ENCODE assay signal across 15 cellular contexts in genomic region chr10:107165007-107165406, GRCh38. TPM values are rescaled to one million over a fixed set of nuclear protein-coding genes. Genes with fewer than 3 reads are reported as not detected.
A peak's percentile ranks its signal among the peaks of the same experiment; 100 is the strongest.
DNase-seq lines count a peak whose midpoint lies in the region; ATAC-seq and TF ChIP-seq lines count a peak whose summit lies in the region.
"Had no signal": no experiment of that assay in that cellular context is flagged by ENCODE, and none has a peak within 500 bp of the region (broad histone marks: within the 10 kb centered on the region; RNA-seq: fewer than 3 reads in every experiment).

No MANE protein-coding gene starts in this region.

- no peak for ATAC-seq in Right ventricle myocardium superior (ENCODE audit: poor library complexity)
- ATAC-seq in upper lobe of left lung (ENCODE audit: low FRiP score in 2 of 2), result no peak
- ATAC-seq in left colon, result no peak
- no peak for ATAC-seq in lower lobe of right lung

- H3K9me3 ChIP-seq in cardiac muscle cell (ENCODE audit: low read depth) (no peaks in the 10 kb centered on the region), upper lobe of left lung (no peaks in the 10 kb centered on the region), lower lobe of right lung (no peaks in the 10 kb centered on the region)

- peak overlapping the region; percentile 88 for H3K4me3 Mint-ChIP-seq in nephron progenitor cell
- H3K4me3 Mint-ChIP-seq: activated CD4-positive, alpha-beta memory T cell treated with anti-CD3 and anti-CD28 coated beads for 36 hours; activated naive CD4-positive, alpha-beta T cell treated with anti-CD3 and anti-CD28 coated beads, Interleukin-2, amount 10 ng/mL, durations not matched to agents 7 days and 5 days had no signal

- no peaks in the 10 kb centered on the region for H3K36me3 Mint-ChIP-seq in nephron progenitor cell (ENCODE audit: low read depth)
- H3K36me3 Mint-ChIP-seq: activated naive CD4-positive, alpha-beta T cell treated with anti-CD3 and anti-CD28 coated beads, Interleukin-2, amount 10 ng/mL, durations not matched to agents 7 days and 5 days had no signal

- H3K4me3 ChIP-seq in cardiac muscle cell (peak overlapping the region; percentile 60), epithelial cell of proximal tubule (ENCODE audit: low read depth, low read length) (peak overlapping the region; percentile 33), upper lobe of left lung (peak overlapping the region in 3 of 4 donors; percentile 22 to 38 (median 37)), lower lobe of right lung (no peak overlapping the region)

- TF ChIP-seq EP300 in upper lobe of left lung (IDR thresholded peaks at IDR 0.05), result no peak

- TF ChIP-seq CTCF in cardiac muscle cell (IDR thresholded peaks at IDR 0.05; ENCODE audit: low read depth, low read length) (no peak), epithelial cell of proximal tubule (conservative IDR thresholded peaks at IDR 0.05; ENCODE audit: low read depth, low read length) (no peak), nephron progenitor cell (IDR thresholded peaks at IDR 0.05) (no peak), upper lobe of left lung (IDR thresholded peaks at IDR 0.05) (no peak), lower lobe of right lung (IDR thresholded peaks at IDR 0.05) (no peak)

- no peaks in the 10 kb centered on the region for H3K9me3 Mint-ChIP-seq in nephron progenitor cell
- H3K9me3 Mint-ChIP-seq: activated naive CD4-positive, alpha-beta T cell treated with anti-CD3 and anti-CD28 coated beads, Interleukin-2, amount 10 ng/mL, durations not matched to agents 7 days and 5 days had no signal

- H3K4me1 ChIP-seq in cardiac muscle cell (ENCODE audit: low read depth), result peaks cover 19% of the 10 kb centered on the region
- peaks cover 0 to 11% (median 2%) of the 10 kb centered on the region in 4 donors for H3K4me1 ChIP-seq in upper lobe of left lung
- H3K4me1 ChIP-seq in lower lobe of right lung, result no peaks in the 10 kb centered on the region

- peaks cover 13% of the 10 kb centered on the region for H3K4me1 Mint-ChIP-seq in nephron progenitor cell
- H3K4me1 Mint-ChIP-seq: activated naive CD4-positive, alpha-beta T cell treated with anti-CD3 and anti-CD28 coated beads, Interleukin-2, amount 10 ng/mL, durations not matched to agents 7 days and 5 days had no signal

- intact Hi-C loops in Right ventricle myocardium superior (cut with DNase I) (no loop called here), left colon (cut with DNase I, micrococcal nuclease) (no loop called here), lower lobe of right lung (cut with DNase I) (no loop called here)

- no peak for TF ChIP-seq POLR2A in upper lobe of left lung (IDR thresholded peaks at IDR 0.05)

- H3K36me3 ChIP-seq in cardiac muscle cell, result no peaks in the 10 kb centered on the region
- no peaks in the 10 kb centered on the region for H3K36me3 ChIP-seq in upper lobe of left lung
- no peaks in the 10 kb centered on the region for H3K36me3 ChIP-seq in lower lobe of right lung

- peaks cover 8% of the 10 kb centered on the region for H3K27me3 ChIP-seq in cardiac muscle cell
- peaks cover 0 to 12% (median 4%) of the 10 kb centered on the region in 4 donors for H3K27me3 ChIP-seq in upper lobe of left lung
- H3K27me3 ChIP-seq in lower lobe of right lung (ENCODE audit: low read depth), result peaks cover 37% of the 10 kb centered on the region

- WGBS in upper lobe of left lung, 2 donors, result 2 to 4% methylated on average over 10 to 11 of the region's 11 CpGs

- no peak for DNase-seq in cardiac muscle cell (ENCODE audit: low read depth in 1 of 2, low spot score in 1 of 2)
- no peak for DNase-seq in Right ventricle myocardium superior
- no peak for DNase-seq in epithelial cell of proximal tubule (ENCODE audit: low read depth)
- DNase-seq in nephron progenitor cell, result no peak
- DNase-seq in upper lobe of left lung, result no peak
- DNase-seq in NCI-H128 (lab: John Stamatoyannopoulos, UW; ENCODE audit: unreplicated experiment), result no peak
- DNase-seq in left colon, result no peak
- DNase-seq in lower lobe of right lung, result no peak
- DNase-seq: activated CD4-positive, alpha-beta memory T cell treated with anti-CD3 and anti-CD28 coated beads for 36 hours; activated naive CD4-positive, alpha-beta T cell treated with anti-CD3 and anti-CD28 coated beads, Interleukin-2, amount 10 ng/mL, durations not matched to agents 7 days and 5 days; DMS79; NCI-H1092 treated with DMSO at 0.1 percent for 48 hours; NCI-H748 treated with DMSO at 0.1 percent for 48 hours; T-helper 1 cell had no signal

- H3K27ac Mint-ChIP-seq in nephron progenitor cell, result no peak overlapping the region
- H3K27ac Mint-ChIP-seq: activated CD4-positive, alpha-beta memory T cell treated with anti-CD3 and anti-CD28 coated beads for 36 hours; activated naive CD4-positive, alpha-beta T cell treated with anti-CD3 and anti-CD28 coated beads, Interleukin-2, amount 10 ng/mL, durations not matched to agents 7 days and 5 days had no signal

- H3K27ac ChIP-seq in cardiac muscle cell (no peak overlapping the region), upper lobe of left lung (no peak overlapping the region), lower lobe of right lung (no peak overlapping the region)

- peaks cover 66% of the 10 kb centered on the region for H3K27me3 Mint-ChIP-seq in nephron progenitor cell (ENCODE audit: low read depth, poor library complexity)

RNA-seq across cellular contexts. Expression of gene SORCS1, which starts 0.5 kb away (rescaled TPM):
- total RNA-seq in cardiac muscle cell, result 60.1 and 73.0 TPM in 2 replicates
- 45.6 and 55.2 TPM in 2 replicates for polyA plus RNA-seq in cardiac muscle cell
- 1.7 TPM for total RNA-seq in Right ventricle myocardium superior
- total RNA-seq in epithelial cell of proximal tubule, result 0.06 TPM in 1 of 2 replicates, not detected in the other
- under 1 TPM in 3 of 6 donors, not detected in 3; 0.10 to 0.77 (median 0.10) TPM for total RNA-seq in upper lobe of left lung
- total RNA-seq in left colon, result 1 to 10 TPM; 1.1 to 2.7 TPM
- 0.15 TPM for total RNA-seq in lower lobe of right lung
- total RNA-seq: activated CD4-positive, alpha-beta memory T cell treated with anti-CD3 and anti-CD28 coated beads for 36 hours; pulmonary artery endothelial cell had no signal

Comparison
In these comparisons a context has a peak if more than half of its experiments do, and no peak if none do; other contexts are left out.
1. RNA of gene SORCS1, which starts 0.5 kb away (total RNA-seq): 60.1 to 73.0 TPM in cardiac muscle cell; 1.1 to 2.7 TPM in left colon, 1.7 TPM in Right ventricle myocardium superior (single experiment), 0.15 TPM in lower lobe of right lung (single experiment), 0.10 to 0.77 TPM in upper lobe of left lung and 0.06 TPM in epithelial cell of proximal tubule; every median in the first group is over 10 times any median in the second.